1 cellular context compared by ENCODE assay signal in genomic region chr11:64206457-64207246, GRCh38.
A peak's percentile ranks its signal among the peaks of the same experiment; 100 is the strongest.
TF ChIP-seq lines count a peak whose summit lies in the region.

FERMT3 (plus strand) TSS chr11:64206721; CDS start chr11:64207365, 644 bp downstream.

TF ChIP-seq in HepG2, 621 proteins besides CTCF, POLR2A, EP300 and RAD21 (continued from another document):
- TF ChIP-seq ZNF451 (CRISPR knock-in tag; IDR thresholded peaks at IDR 0.05) (no peak), HNRNPL (IDR thresholded peaks at IDR 0.05; ENCODE audit: low read depth, low read length) (0 out of 2 replicates have a peak, but pooled peaks have one; percentile 4), ADNP (CRISPR knock-in tag; IDR thresholded peaks at IDR 0.05) (0 out of 2 replicates have a peak, but pooled peaks have one; percentile 39), ZNF678 (CRISPR knock-in tag; IDR thresholded peaks at IDR 0.05) (no peak), MZF1 (CRISPR knock-in tag; IDR thresholded peaks at IDR 0.05; ENCODE audit: borderline replicate concordance) (no peak), ZEB1 (IDR thresholded peaks at IDR 0.05; ENCODE audit: insufficient replicate concordance, low read depth) (no peak), ZNF24 (IDR thresholded peaks at IDR 0.05) (no peak), KDM2A (CRISPR knock-in tag; IDR thresholded peaks at IDR 0.05; ENCODE audit: borderline replicate concordance, low read depth) (0 out of 2 replicates have a peak, but pooled peaks have one; percentile 13), ZNF629 (CRISPR knock-in tag; conservative IDR thresholded peaks at IDR 0.05) (peak; percentile 89), ZSCAN25 (CRISPR knock-in tag; IDR thresholded peaks at IDR 0.05) (no peak), RXRA (CRISPR knock-in tag; IDR thresholded peaks at IDR 0.05) (peak; percentile 5; the same call in 1 of the 2 replicates), MEF2D (CRISPR knock-in tag; IDR thresholded peaks at IDR 0.05) (0 out of 2 replicates have a peak, but pooled peaks have one; percentile 18), ZNF687 (CRISPR knock-in tag; IDR thresholded peaks at IDR 0.05) (peak; percentile 45), ZNF230 (CRISPR knock-in tag; IDR thresholded peaks at IDR 0.05) (no peak), ZNF773 (CRISPR knock-in tag; IDR thresholded peaks at IDR 0.05; ENCODE audit: borderline replicate concordance) (no peak), ZNF780A (CRISPR knock-in tag; IDR thresholded peaks at IDR 0.05) (no peak)
